ENCODE assay signal across 9 cellular contexts in genomic region chr7:131244259-131244852, GRCh38.
A peak's percentile ranks its signal among the peaks of the same experiment; 100 is the strongest.
DNase-seq lines count a peak whose midpoint lies in the region; TF ChIP-seq lines count a peak whose summit lies in the region.
"Had no signal": no experiment of that assay in that cellular context is flagged by ENCODE, and none has a peak within 500 bp of the region (broad histone marks: within the 10 kb centered on the region; RNA-seq: fewer than 3 reads in every experiment).

No MANE protein-coding gene starts in this region.

- no peaks in the 10 kb centered on the region for H3K4me1 Mint-ChIP-seq in activated T-helper 2 cell treated with anti-CD3 and anti-CD28 coated beads, Interferon-gamma antibody, Interleukin-2, Interleukin-4, amounts not matched to agents 10 μg/mL and 5 μg/mL and 100 μg/mL, durations not matched to agents 14 hours and 24 hours and 36 hours (ENCODE audit: low read depth)

- peaks cover 5% of the 10 kb centered on the region for H3K27me3 Mint-ChIP-seq in activated T-helper 2 cell treated with anti-CD3 and anti-CD28 coated beads, Interferon-gamma antibody, Interleukin-2, Interleukin-4, amounts not matched to agents 10 μg/mL and 5 μg/mL and 100 μg/mL, durations not matched to agents 14 hours and 24 hours and 36 hours (ENCODE audit: low read depth)

- peak overlapping the region; percentile 25 for H3K4me2 ChIP-seq in osteoblast (ENCODE audit: insufficient read depth, low read length)

- H3K27me3 ChIP-seq in HUES48 (ENCODE audit: control insufficient read depth, insufficient read depth, low read length) (no peaks in the 10 kb centered on the region), osteoblast (ENCODE audit: insufficient read depth, low read length) (no peaks in the 10 kb centered on the region)

- H3K4me1 ChIP-seq in HUES48 (ENCODE audit: control insufficient read depth, insufficient read depth, low read length) (peaks cover 11% of the 10 kb centered on the region; the same call in 1 of the 2 replicates), osteoblast (ENCODE audit: insufficient read depth, low read length) (peaks cover 20% of the 10 kb centered on the region)

- H3K4me3 ChIP-seq in HUES48 (ENCODE audit: low read depth, low read length) (no peak overlapping the region), choroid plexus epithelial cell (ENCODE audit: low read depth, low read length) (no peak overlapping the region), osteoblast (ENCODE audit: insufficient read depth, low read length) (no peak overlapping the region)

- intact Hi-C loops in activated T-helper 2 cell treated with anti-CD3 and anti-CD28 coated beads, Interferon-gamma antibody, Interleukin-2, Interleukin-4, amounts not matched to agents 10 μg/mL and 5 μg/mL and 100 μg/mL, durations not matched to agents 14 hours and 24 hours and 36 hours (cut with micrococcal nuclease): no loop called here
- intact Hi-C loops in cardiac septum (cut with DNase I): no loop called here

- DNase-seq in DMS53 treated with DMSO at 0.1 percent for 48 hours (lab: John Stamatoyannopoulos, UW; ENCODE audit: unreplicated experiment): peak; percentile 61
- peak; percentile 97 for DNase-seq in choroid plexus epithelial cell (ENCODE audit: low read depth)
- peak; percentile 92 for DNase-seq in osteoblast (ENCODE audit: insufficient read length, low spot score, missing footprints)
- no peak for DNase-seq in activated T-helper 2 cell treated with anti-CD3 and anti-CD28 coated beads, Interferon-gamma antibody, Interleukin-2, Interleukin-4, amounts not matched to agents 10 μg/mL and 5 μg/mL and 100 μg/mL, durations not matched to agents 14 hours and 24 hours and 36 hours (ENCODE audit: low spot score)
- DNase-seq in NCI-H1930 (lab: John Stamatoyannopoulos, UW): no peak
- DNase-seq in cardiac septum (ENCODE audit: low spot score): no peak
- DNase-seq in T-helper 2 cell: no peak

- no peaks in the 10 kb centered on the region for H3K9me3 Mint-ChIP-seq in activated T-helper 2 cell treated with anti-CD3 and anti-CD28 coated beads, Interferon-gamma antibody, Interleukin-2, Interleukin-4, amounts not matched to agents 10 μg/mL and 5 μg/mL and 100 μg/mL, durations not matched to agents 14 hours and 24 hours and 36 hours
- H3K9me3 Mint-ChIP-seq: stimulated activated naive CD8-positive, alpha-beta T cell treated with anti-CD3 and anti-CD28 coated beads, Interleukin-15, Interleukin-2, amounts not matched to agents 100 ng/mL and 50 ng/mL, for 24 hours had no signal

- H3K36me3 Mint-ChIP-seq in activated T-helper 2 cell treated with anti-CD3 and anti-CD28 coated beads, Interferon-gamma antibody, Interleukin-2, Interleukin-4, amounts not matched to agents 10 μg/mL and 5 μg/mL and 100 μg/mL, durations not matched to agents 14 hours and 24 hours and 36 hours (ENCODE audit: low read depth): no peaks in the 10 kb centered on the region

- H3K36me3 ChIP-seq in HUES48 (ENCODE audit: control insufficient read depth, insufficient read depth, low read length) (no peaks in the 10 kb centered on the region), osteoblast (ENCODE audit: insufficient read depth, low read length) (no peaks in the 10 kb centered on the region)

- no peak for TF ChIP-seq CTCF in choroid plexus epithelial cell (conservative IDR thresholded peaks at IDR 0.05; ENCODE audit: low read depth, low read length)
- TF ChIP-seq CTCF in osteoblast (IDR thresholded peaks at IDR 0.05; ENCODE audit: extremely low read depth, low read depth, low read length): no peak

- no peaks in the 10 kb centered on the region for H3K79me2 ChIP-seq in osteoblast (ENCODE audit: insufficient read depth, low read length)

- no peak overlapping the region for H3K9ac ChIP-seq in HUES48 (ENCODE audit: low read depth, low read length)

- H3K27ac ChIP-seq in HUES48 (ENCODE audit: low read depth, low read length) (peak overlapping the region; percentile 65), osteoblast (ENCODE audit: low read depth, low read length) (peak overlapping the region; percentile 44)

- H2AFZ ChIP-seq in osteoblast (ENCODE audit: low read length): peak overlapping the region; percentile 55

- no peak overlapping the region for H3K27ac Mint-ChIP-seq in activated T-helper 2 cell treated with anti-CD3 and anti-CD28 coated beads, Interferon-gamma antibody, Interleukin-2, Interleukin-4, amounts not matched to agents 10 μg/mL and 5 μg/mL and 100 μg/mL, durations not matched to agents 14 hours and 24 hours and 36 hours
- H3K27ac Mint-ChIP-seq: stimulated activated naive CD8-positive, alpha-beta T cell treated with anti-CD3 and anti-CD28 coated beads, Interleukin-15, Interleukin-2, amounts not matched to agents 100 ng/mL and 50 ng/mL, for 24 hours had no signal

- H3K9me3 ChIP-seq in HUES48 (ENCODE audit: control insufficient read depth, insufficient read depth, low read length) (no peaks in the 10 kb centered on the region), osteoblast (ENCODE audit: low read depth, low read length) (no peaks in the 10 kb centered on the region)

- no peaks in the 10 kb centered on the region for H4K20me1 ChIP-seq in osteoblast (ENCODE audit: insufficient read depth, low read length)

- H3K4me3 Mint-ChIP-seq in activated T-helper 2 cell treated with anti-CD3 and anti-CD28 coated beads, Interferon-gamma antibody, Interleukin-2, Interleukin-4, amounts not matched to agents 10 μg/mL and 5 μg/mL and 100 μg/mL, durations not matched to agents 14 hours and 24 hours and 36 hours (ENCODE audit: low read depth): no peak overlapping the region
- H3K4me3 Mint-ChIP-seq: stimulated activated naive CD8-positive, alpha-beta T cell treated with anti-CD3 and anti-CD28 coated beads, Interleukin-15, Interleukin-2, amounts not matched to agents 100 ng/mL and 50 ng/mL, for 24 hours had no signal

Comparison
In these comparisons a context has a peak if more than half of its experiments do, and no peak if none do; other contexts are left out.
1. DNase-seq: peak in DMS53 treated with DMSO at 0.1 percent for 48 hours (single experiment), choroid plexus epithelial cell (single experiment) and osteoblast (single experiment); none in activated T-helper 2 cell treated with anti-CD3 and anti-CD28 coated beads, Interferon-gamma antibody, Interleukin-2, Interleukin-4, amounts not matched to agents 10 μg/mL and 5 μg/mL and 100 μg/mL, durations not matched to agents 14 hours and 24 hours and 36 hours (single experiment), NCI-H1930 (0 of 2), cardiac septum (single experiment) and T-helper 2 cell (0 of 5).